In the genomic region with DNA sequence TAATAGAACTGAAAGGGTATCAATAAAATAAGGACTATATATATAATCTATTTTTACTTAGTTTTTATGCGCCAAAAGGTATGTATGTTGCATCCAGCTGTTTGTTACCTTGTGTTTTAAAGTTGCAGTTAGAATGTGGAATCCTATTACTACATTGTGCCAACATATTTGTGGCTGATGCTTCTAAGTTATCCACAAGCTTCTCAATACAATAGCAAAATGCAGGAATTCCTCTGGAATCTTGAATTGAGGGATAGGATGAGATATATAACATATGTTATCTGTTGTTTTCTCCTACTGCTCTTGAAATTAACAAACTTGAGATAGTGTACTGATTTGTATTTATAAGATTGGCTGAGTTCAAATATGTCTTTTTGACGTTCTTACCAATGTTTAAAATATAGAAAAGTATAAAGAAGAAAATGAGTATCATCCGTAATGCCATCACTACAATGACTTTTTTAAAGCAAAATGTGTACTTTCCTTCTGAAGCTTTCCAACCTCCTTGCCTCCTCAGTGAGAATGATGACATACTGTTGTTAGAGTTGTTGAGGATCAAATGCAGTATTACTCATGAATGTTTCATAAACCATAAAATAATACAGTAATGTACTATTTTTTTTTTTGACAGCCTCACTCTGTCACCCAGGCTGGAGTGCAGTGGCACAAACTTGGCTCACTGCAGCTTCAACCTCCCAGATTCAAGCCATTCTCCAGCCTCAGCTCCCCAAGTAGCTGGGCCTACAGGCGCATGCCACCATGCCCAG, we compare ENCODE assay signal across 9 cellular contexts. TPM values are rescaled to one million over a fixed set of nuclear protein-coding genes. Genes with fewer than 3 reads are reported as not detected.
DNase-seq lines count a peak whose midpoint lies in the region; ATAC-seq and TF ChIP-seq lines count a peak whose summit lies in the region.
"Had no signal": no experiment of that assay in that cellular context is flagged by ENCODE, and none has a peak within 500 bp of the region (broad histone marks: within the 10 kb centered on the region; RNA-seq: fewer than 3 reads in every experiment).

No MANE protein-coding gene starts in this region.

- H3K9me2 ChIP-seq in DOHH2 (replicated peaks; ENCODE audit: control insufficient read depth, low read length), result no peaks in the 10 kb centered on the region

- H3K4me1 Mint-ChIP-seq in chondrocyte (ENCODE audit: low read depth), result peaks cover 84% of the 10 kb centered on the region

- H3K27me3 Mint-ChIP-seq in chondrocyte (ENCODE audit: low read depth), result no peaks in the 10 kb centered on the region

- peak; percentile 78 for DNase-seq in LHCN-M2 (ENCODE audit: low read depth)
- no peak for DNase-seq in chondrocyte (ENCODE audit: low spot score)
- DNase-seq in omental fat pad (ENCODE audit: low spot score), result no peak
- DNase-seq in SW480 (ENCODE audit: low spot score), result no peak
- DNase-seq in mucosa of gallbladder (ENCODE audit: low spot score), result no peak
- DNase-seq: NCI-H2081 treated with DMSO at 0.1 percent for 48 hours, small intestine had no signal

- no peak overlapping the region for H3K4me3 ChIP-seq in DOHH2 (ENCODE audit: low read length)

- TF ChIP-seq CTCF in DOHH2 (IDR thresholded peaks at IDR 0.05; ENCODE audit: low read depth, low read length, poor library complexity, severe bottlenecking) (no peak), chondrocyte (IDR thresholded peaks at IDR 0.05) (no peak), omental fat pad (IDR thresholded peaks at IDR 0.05) (no peak)

- peaks cover 100% of the 10 kb centered on the region for H3K79me2 ChIP-seq in DOHH2 (ENCODE audit: control insufficient read depth, low read length)

- peaks cover 59% of the 10 kb centered on the region for H4K20me1 ChIP-seq in DOHH2 (ENCODE audit: control insufficient read depth, insufficient read depth, low read depth, low read length)

- H3K4me1 ChIP-seq in DOHH2 (ENCODE audit: control insufficient read depth, low read length), result peaks cover 96% of the 10 kb centered on the region

- no peak overlapping the region for H3K4me3 Mint-ChIP-seq in chondrocyte (ENCODE audit: unreplicated experiment)

- H3F3A ChIP-seq in DOHH2 (ENCODE audit: control insufficient read depth, insufficient read depth), result peaks cover 9% of the 10 kb centered on the region

- H3K9me3 ChIP-seq in DOHH2 (ENCODE audit: control insufficient read depth, insufficient read depth, low read length), result no peaks in the 10 kb centered on the region

- H3K36me3 Mint-ChIP-seq in chondrocyte (ENCODE audit: low read depth), result peaks cover 6% of the 10 kb centered on the region

- ATAC-seq in omental fat pad (ENCODE audit: low FRiP score) (peak; percentile 52), GM18519 (IDR thresholded peaks at IDR 0.05; ENCODE audit: low FRiP score, unreplicated experiment) (no peak)

- H3K36me3 ChIP-seq in DOHH2 (ENCODE audit: control insufficient read depth, low read length), result peaks cover 72% of the 10 kb centered on the region

- no peaks in the 10 kb centered on the region for H3K27me3 ChIP-seq in DOHH2 (ENCODE audit: control insufficient read depth, low read length)

- peak overlapping the region; percentile 5; the same call in 1 of the 2 replicates for H3K4me2 ChIP-seq in DOHH2 (ENCODE audit: low read length)

- H3K27ac Mint-ChIP-seq in chondrocyte (ENCODE audit: unreplicated experiment), result peak overlapping the region; percentile 95

- H3K27ac ChIP-seq in DOHH2 (ENCODE audit: low read depth, low read length), result no peak overlapping the region

- no peaks in the 10 kb centered on the region for H3K9me3 Mint-ChIP-seq in chondrocyte (ENCODE audit: low read depth)

RNA-seq across cellular contexts. Expression of a gene that starts 6.6 kb away (rescaled TPM):
- total RNA-seq in LHCN-M2 (2014; rRNA removed) (175 and 270 TPM in 2 replicates), chondrocyte (163 to 239 TPM (median 229 TPM) in 3 replicates), omental fat pad (100 to 1,000 TPM; 207 to 298 (median 244) TPM), mucosa of gallbladder (111 TPM)
- polyA plus RNA-seq in LHCN-M2 (2012), result 113 TPM
